In the genomic region with DNA sequence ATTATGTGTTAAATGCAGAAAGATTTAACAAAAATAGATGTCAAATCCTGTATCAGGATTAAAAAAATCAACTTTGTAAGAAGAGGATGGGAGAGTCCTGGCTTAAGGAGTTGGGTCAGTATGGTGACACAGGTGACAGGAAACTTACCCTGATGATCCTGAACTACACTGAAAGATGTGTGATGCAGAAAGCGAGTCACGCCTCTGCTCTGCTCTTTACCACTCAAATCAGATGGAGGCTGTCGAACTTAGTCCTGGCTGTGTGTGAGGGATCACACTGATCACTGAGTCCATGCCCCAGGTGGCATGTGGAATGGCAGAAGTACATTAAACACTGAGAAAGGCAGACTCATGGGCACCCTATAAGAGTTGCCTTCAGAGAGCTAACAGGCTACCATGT, we compare ENCODE assay signal across 15 cellular contexts.
DNase-seq lines count a peak whose midpoint lies in the region; ATAC-seq and TF ChIP-seq lines count a peak whose summit lies in the region.
"Had no signal": no experiment of that assay in that cellular context is flagged by ENCODE, and none has a peak within 500 bp of the region (broad histone marks: within the 10 kb centered on the region; RNA-seq: fewer than 3 reads in every experiment).

No MANE protein-coding gene starts in this region.

- H3K9me3 ChIP-seq in T-helper 17 cell (ENCODE audit: control insufficient read depth, low read length, poor library complexity, severe bottlenecking) (no peaks in the 10 kb centered on the region), endodermal cell (ENCODE audit: control insufficient read depth, low read length) (no peaks in the 10 kb centered on the region), smooth muscle cell (replicated peaks; ENCODE audit: low read depth) (no peaks in the 10 kb centered on the region), A673 (ENCODE audit: low read depth, low read length, poor library complexity, severe bottlenecking) (no peaks in the 10 kb centered on the region)
- H3K9me3 ChIP-seq: neutrophil had no signal

- DNase-seq in activated T-cell treated with anti-CD3 and anti-CD28 coated beads, Interleukin-2, amount 50 U/mL, for 24 hours, result no peak
- DNase-seq in activated T-cell treated with anti-CD3 and anti-CD28 coated beads, Interleukin-2, amount 50 U/mL, for 1 hour, result no peak
- DNase-seq in T-helper 17 cell (no peak), endodermal cell (no peak), smooth muscle cell (lab: John Stamatoyannopoulos, UW; ENCODE audit: unreplicated experiment) (no peak), NCI-H2029 (lab: John Stamatoyannopoulos, UW) (no peak), A673 (ENCODE audit: low spot score) (no peak)
- DNase-seq: central memory CD4-positive, alpha-beta T cell; effector CD8-positive, alpha-beta T cell; hippocampal formation; mesendoderm; NCI-H1436 had no signal

- TF ChIP-seq CTCF in endodermal cell (conservative IDR thresholded peaks at IDR 0.05), result no peak
- no peak for TF ChIP-seq CTCF in smooth muscle cell (IDR thresholded peaks at IDR 0.05; ENCODE audit: borderline replicate concordance, insufficient read depth, poor library complexity, severe bottlenecking)
- no peak for TF ChIP-seq CTCF in A673 (conservative IDR thresholded peaks at IDR 0.05; ENCODE audit: low read depth, low read length)

- 94% methylated on average over 3 of the region's 3 CpGs; no CpG with 5 or more reads in 1 of the 2 experiments for WGBS in endodermal cell (ENCODE audit: insufficient coverage in 1 of 2, insufficient read length in 1 of 2), 2 experiments
- 57% methylated on average over 3 of the region's 3 CpGs for WGBS in smooth muscle cell (ENCODE audit: low lambda C conversion rate)

- H3K27me3 ChIP-seq in endodermal cell (ENCODE audit: control insufficient read depth, insufficient read depth, low read length, poor library complexity, severe bottlenecking), result no peaks in the 10 kb centered on the region
- H3K27me3 ChIP-seq in smooth muscle cell (ENCODE audit: low read depth), result no peaks in the 10 kb centered on the region
- H3K27me3 ChIP-seq in A673 (replicated peaks; ENCODE audit: insufficient read depth, low read depth, low read length, poor library complexity), result peaks cover 37% of the 10 kb centered on the region
- H3K27me3 ChIP-seq: neutrophil had no signal

- POLR2A ChIA-PET in A673 (lab: Charles Lee; ENCODE audit: low non-redundant PET), result interaction anchor here (0.6 kb wide), 1 partner anchor 676 kb away, joined by 3 read pairs; no protein-coding TSS in a partner anchor

- H4K20me1 ChIP-seq in smooth muscle cell (ENCODE audit: low read depth), result no peaks in the 10 kb centered on the region

- intact Hi-C loops in A673 (cut with micrococcal nuclease; ENCODE audit: unreplicated experiment), result no loop called here

- H3K79me2 ChIP-seq in smooth muscle cell (ENCODE audit: low read depth), result no peaks in the 10 kb centered on the region

- H2AFZ ChIP-seq in smooth muscle cell (ENCODE audit: low read depth), result no peak overlapping the region

- ATAC-seq in T-helper 17 cell, result no peak
- ATAC-seq in GM18858 (IDR thresholded peaks at IDR 0.05; ENCODE audit: unreplicated experiment), result no peak

- H3K36me3 Mint-ChIP-seq in activated T-cell treated with anti-CD3 and anti-CD28 coated beads, Interleukin-2, amount 50 U/mL, for 24 hours (ENCODE audit: low read depth), result peaks cover 87% of the 10 kb centered on the region
- H3K36me3 Mint-ChIP-seq in T-helper 17 cell (ENCODE audit: low read depth) (peaks cover 3% of the 10 kb centered on the region), endodermal cell (ENCODE audit: low read depth) (no peaks in the 10 kb centered on the region)

- no peaks in the 10 kb centered on the region for H3K36me3 ChIP-seq in endodermal cell (ENCODE audit: control insufficient read depth, insufficient read depth, low read length)
- no peaks in the 10 kb centered on the region for H3K36me3 ChIP-seq in smooth muscle cell (ENCODE audit: low read depth)
- no peaks in the 10 kb centered on the region for H3K36me3 ChIP-seq in A673 (ENCODE audit: insufficient read depth, low read length, poor library complexity, severe bottlenecking)
- H3K36me3 ChIP-seq: neutrophil had no signal

- no peaks in the 10 kb centered on the region for H3K9me3 Mint-ChIP-seq in activated T-cell treated with anti-CD3 and anti-CD28 coated beads, Interleukin-2, amount 50 U/mL, for 24 hours
- no peaks in the 10 kb centered on the region for H3K9me3 Mint-ChIP-seq in endodermal cell
- H3K9me3 Mint-ChIP-seq: HFFc6 had no signal

- CTCF ChIA-PET in A673 (lab: Charles Lee), result interaction anchor here (0.6 kb wide), 1 partner anchor 27 kb away, joined by 7 read pairs; no protein-coding TSS in a partner anchor

- H3F3A ChIP-seq in smooth muscle cell (ENCODE audit: low read depth), result peaks cover 29% of the 10 kb centered on the region

- H3K9ac ChIP-seq in endodermal cell (ENCODE audit: extremely low read depth, low read length, poor library complexity, severe bottlenecking) (no peak overlapping the region), smooth muscle cell (ENCODE audit: low read depth) (peak overlapping the region; percentile 80)

- H3K4me3 ChIP-seq in endodermal cell (ENCODE audit: low read length) (no peak overlapping the region), smooth muscle cell (no peak overlapping the region), A673 (ENCODE audit: low read depth, low read length, poor library complexity, severe bottlenecking) (no peak overlapping the region)

- no TSS peak for BruUV-seq in A673 (replicated peaks; lab: Mats Ljungman, UMichigan)

- H3K4me1 ChIP-seq in endodermal cell (ENCODE audit: control insufficient read depth, insufficient read depth, low read length) (peaks cover 12% of the 10 kb centered on the region), smooth muscle cell (ENCODE audit: low read depth) (peaks cover 33% of the 10 kb centered on the region), A673 (ENCODE audit: insufficient read depth, low read length, poor library complexity, severe bottlenecking) (peaks cover 23% of the 10 kb centered on the region)

- peak overlapping the region; percentile 19 for H3K4me3 Mint-ChIP-seq in activated T-cell treated with anti-CD3 and anti-CD28 coated beads, Interleukin-2, amount 50 U/mL, for 24 hours
- H3K4me3 Mint-ChIP-seq in T-helper 17 cell (no peak overlapping the region), endodermal cell (no peak overlapping the region)
- H3K4me3 Mint-ChIP-seq: HFFc6 had no signal

- H3K27ac ChIP-seq in endodermal cell (ENCODE audit: low read depth, low read length) (peak overlapping the region; percentile 99), smooth muscle cell (ENCODE audit: low read depth) (peak overlapping the region; percentile 97), A673 (ENCODE audit: low read depth, low read length, poor library complexity, severe bottlenecking) (no peak overlapping the region)
- H3K27ac ChIP-seq: neutrophil had no signal

- H3K4me1 Mint-ChIP-seq in activated T-cell treated with anti-CD3 and anti-CD28 coated beads, Interleukin-2, amount 50 U/mL, for 24 hours (ENCODE audit: low read depth), result peaks cover 86% of the 10 kb centered on the region
- H3K4me1 Mint-ChIP-seq in T-helper 17 cell (peaks cover 36% of the 10 kb centered on the region), endodermal cell (peaks cover 15% of the 10 kb centered on the region)

- H3K27ac Mint-ChIP-seq in activated T-cell treated with anti-CD3 and anti-CD28 coated beads, Interleukin-2, amount 50 U/mL, for 24 hours, result peak overlapping the region; percentile 93
- peak overlapping the region; percentile 21 for H3K27ac Mint-ChIP-seq in T-helper 17 cell
- no peak overlapping the region for H3K27ac Mint-ChIP-seq in endodermal cell
- H3K27ac Mint-ChIP-seq: HFFc6 had no signal

- H3K4me2 ChIP-seq in smooth muscle cell, result peak overlapping the region; percentile 78

- H3K27me3 Mint-ChIP-seq in activated T-cell treated with anti-CD3 and anti-CD28 coated beads, Interleukin-2, amount 50 U/mL, for 24 hours, result no peaks in the 10 kb centered on the region
- no peaks in the 10 kb centered on the region for H3K27me3 Mint-ChIP-seq in T-helper 17 cell
- no peaks in the 10 kb centered on the region for H3K27me3 Mint-ChIP-seq in endodermal cell (ENCODE audit: insufficient read depth)
